In the genomic region with DNA sequence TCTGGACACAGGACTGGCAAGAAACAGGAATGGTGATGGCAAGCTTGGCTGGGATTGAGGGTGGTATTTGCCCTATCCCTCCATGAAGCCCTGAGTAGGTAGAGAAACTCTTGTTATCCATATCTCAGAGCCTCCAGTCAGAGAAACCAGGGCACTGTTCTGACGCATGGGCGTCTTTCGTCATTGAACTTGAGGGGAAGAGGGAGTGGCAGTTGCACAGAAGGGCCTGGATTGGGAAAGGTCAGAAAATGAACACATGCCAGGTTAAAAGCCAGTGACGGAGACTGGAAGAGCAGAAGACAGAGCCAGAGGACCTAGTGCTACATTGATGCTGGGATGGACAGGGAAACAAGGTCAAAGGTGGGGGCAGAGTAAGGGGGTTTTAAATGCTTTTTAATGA, we compare ENCODE assay signal across 26 cellular contexts.
DNase-seq lines count a peak whose midpoint lies in the region; ATAC-seq, FAIRE-seq and TF ChIP-seq lines count a peak whose summit lies in the region.
"Had no signal": no experiment of that assay in that cellular context is flagged by ENCODE, and none has a peak within 500 bp of the region (broad histone marks: within the 10 kb centered on the region; RNA-seq: fewer than 3 reads in every experiment).

No MANE protein-coding gene starts in this region.

- no peaks in the 10 kb centered on the region for H3K36me3 ChIP-seq in GM23338 (ENCODE audit: insufficient read depth)
- no peaks in the 10 kb centered on the region for H3K36me3 ChIP-seq in breast epithelium
- no peaks in the 10 kb centered on the region for H3K36me3 ChIP-seq in thyroid gland
- no peaks in the 10 kb centered on the region for H3K36me3 ChIP-seq in CD8-positive, alpha-beta T cell (ENCODE audit: insufficient read depth, low read length)
- no peaks in the 10 kb centered on the region for H3K36me3 ChIP-seq in small intestine (ENCODE audit: control insufficient read depth in 2 of 2, insufficient read depth in 2 of 2, low read length in 2 of 2)
- H3K36me3 ChIP-seq: HAP-1, SJCRH30 had no signal

- H3K36me3 Mint-ChIP-seq in GM23338 (ENCODE audit: low read depth) (no peaks in the 10 kb centered on the region), mesothelial cell of epicardium (no peaks in the 10 kb centered on the region)
- no peaks in the 10 kb centered on the region for H3K36me3 Mint-ChIP-seq in CD8-positive, alpha-beta T cell
- H3K36me3 Mint-ChIP-seq: CD8-positive, alpha-beta memory T cell had no signal

- no peaks in the 10 kb centered on the region for H3F3A ChIP-seq in GM23338 (replicated peaks; ENCODE audit: low read depth)

- WGBS in thyroid gland, 2 donors, result 73 to 93% methylated on average over 4 of the region's 4 CpGs
- WGBS in small intestine, 3 donors, result 86 to 95% (median 89%) methylated on average over 4 of the region's 4 CpGs

- TF ChIP-seq POLR2A in breast epithelium (IDR thresholded peaks at IDR 0.05) (no peak), thyroid gland (IDR thresholded peaks at IDR 0.05) (no peak)

- no peak overlapping the region for H3K4me2 ChIP-seq in GM23338

- H3K9me3 Mint-ChIP-seq in GM23338 (no peaks in the 10 kb centered on the region), mesothelial cell of epicardium (no peaks in the 10 kb centered on the region)
- no peaks in the 10 kb centered on the region for H3K9me3 Mint-ChIP-seq in CD8-positive, alpha-beta T cell

- peaks cover 5% of the 10 kb centered on the region for H3K4me1 Mint-ChIP-seq in GM23338
- H3K4me1 Mint-ChIP-seq in mesothelial cell of epicardium, result peaks cover 42% of the 10 kb centered on the region
- H3K4me1 Mint-ChIP-seq in CD8-positive, alpha-beta T cell (ENCODE audit: low read depth), result no peaks in the 10 kb centered on the region
- H3K4me1 Mint-ChIP-seq: CD8-positive, alpha-beta memory T cell had no signal

- no peaks in the 10 kb centered on the region for H4K20me1 ChIP-seq in GM23338 (replicated peaks; ENCODE audit: insufficient read depth)

- no peak for FAIRE-seq in small intestine (lab: Jason Lieb, UNC)
- FAIRE-seq: GM12891, HepG2, K562 had no signal

- intact Hi-C loops in breast epithelium (cut with DNase I; ENCODE audit: low total_unique reads) (no loop called here), thyroid gland (cut with DNase I) (loop anchor here (10.0 kb wide), 1 partner anchor 512 kb away; a partner anchor contains a TSS)
- intact Hi-C loops in CD8-positive, alpha-beta T cell (cut with DNase I, micrococcal nuclease), result no loop called here

- no peaks in the 10 kb centered on the region for H3K4me1 ChIP-seq in GM23338 (ENCODE audit: insufficient read depth)
- peaks cover 3 to 8% of the 10 kb centered on the region in 2 donors for H3K4me1 ChIP-seq in breast epithelium
- peaks cover 27 to 47% of the 10 kb centered on the region in 2 donors for H3K4me1 ChIP-seq in thyroid gland
- no peaks in the 10 kb centered on the region for H3K4me1 ChIP-seq in CD8-positive, alpha-beta T cell (ENCODE audit: insufficient read depth, low read length)
- H3K4me1 ChIP-seq in small intestine (ENCODE audit: control insufficient read depth in 2 of 2, insufficient read depth in 1 of 2, low read depth in 1 of 2, low read length in 1 of 2), result no peaks in the 10 kb centered on the region
- H3K4me1 ChIP-seq: HAP-1, SJCRH30 had no signal

- H3K27ac Mint-ChIP-seq in GM23338 (peak overlapping the region; percentile 45; the same call in 1 of the 2 replicates), mesothelial cell of epicardium (peak overlapping the region; percentile 17)
- H3K27ac Mint-ChIP-seq in CD8-positive, alpha-beta T cell, result no peak overlapping the region
- H3K27ac Mint-ChIP-seq: CD8-positive, alpha-beta memory T cell; HFFc6 had no signal

- no peak overlapping the region for H2AFZ ChIP-seq in GM23338

- TF ChIP-seq CTCF in GM23338 (conservative IDR thresholded peaks at IDR 0.05; ENCODE audit: low read depth in 2 of 2), result no peak
- no peak for TF ChIP-seq CTCF in breast epithelium (IDR thresholded peaks at IDR 0.05)
- TF ChIP-seq CTCF in mesothelial cell of epicardium (IDR thresholded peaks at IDR 0.05; ENCODE audit: unreplicated experiment), result no peak
- TF ChIP-seq CTCF in thyroid gland (IDR thresholded peaks at IDR 0.05), result no peak
- TF ChIP-seq CTCF in CD8-positive, alpha-beta T cell (IDR thresholded peaks at IDR 0.05), result no peak

- no peak for ATAC-seq in GM23338
- no peak for ATAC-seq in left lobe of liver
- ATAC-seq in CD8-positive, alpha-beta T cell, result no peak
- ATAC-seq: HepG2, K562 had no signal

- H3K27me3 Mint-ChIP-seq in GM23338 (ENCODE audit: insufficient read depth, low read depth, poor library complexity), result no peaks in the 10 kb centered on the region
- no peaks in the 10 kb centered on the region for H3K27me3 Mint-ChIP-seq in mesothelial cell of epicardium (ENCODE audit: low read depth)
- no peaks in the 10 kb centered on the region for H3K27me3 Mint-ChIP-seq in CD8-positive, alpha-beta T cell (ENCODE audit: low read depth)

- H3K27ac ChIP-seq in GM23338 (ENCODE audit: low read depth) (no peak overlapping the region), breast epithelium (peak overlapping the region; percentile 41 to 54), thyroid gland (peak overlapping the region; percentile 65 to 88 (median 73)), small intestine (ENCODE audit: low read depth in 1 of 2, low read length in 1 of 2) (no peak overlapping the region)
- H3K27ac ChIP-seq in CD8-positive, alpha-beta T cell (ENCODE audit: low read depth, low read length), result no peak overlapping the region
- H3K27ac ChIP-seq: SJCRH30 had no signal

- H3K27me3 ChIP-seq in GM23338 (ENCODE audit: insufficient read depth), result no peaks in the 10 kb centered on the region
- no peaks in the 10 kb centered on the region for H3K27me3 ChIP-seq in breast epithelium
- H3K27me3 ChIP-seq in thyroid gland, result no peaks in the 10 kb centered on the region
- no peaks in the 10 kb centered on the region for H3K27me3 ChIP-seq in CD8-positive, alpha-beta T cell (ENCODE audit: insufficient read depth, low read length)
- H3K27me3 ChIP-seq in small intestine (ENCODE audit: control insufficient read depth in 2 of 2, insufficient read depth in 2 of 2, low read length in 2 of 2), result no peaks in the 10 kb centered on the region
- H3K27me3 ChIP-seq: SJCRH30 had no signal

- POLR2A ChIA-PET in CD8-positive, alpha-beta T cell (lab: Charles Lee), result no interaction called here

- H3K9me3 ChIP-seq in breast epithelium (no peaks in the 10 kb centered on the region), thyroid gland (no peaks in the 10 kb centered on the region), small intestine (ENCODE audit: control insufficient read depth, low read depth) (no peaks in the 10 kb centered on the region)
- H3K9me3 ChIP-seq in CD8-positive, alpha-beta T cell (ENCODE audit: low read length), result no peaks in the 10 kb centered on the region
- H3K9me3 ChIP-seq: HAP-1, SJCRH30 had no signal

- CTCF ChIA-PET in CD8-positive, alpha-beta T cell (lab: Charles Lee), result no interaction called here

- no peak for DNase-seq in GM23338 (ENCODE audit: low spot score)
- no peak for DNase-seq in breast epithelium (ENCODE audit: low spot score in 2 of 2)
- no peak for DNase-seq in mesothelial cell of epicardium (ENCODE audit: low spot score in 2 of 2, unreplicated experiment in 2 of 2)
- peak in 1 of 2 donors; percentile 7 for DNase-seq in thyroid gland
- no peak for DNase-seq in activated CD4-positive, alpha-beta T cell treated with anti-CD3 and anti-CD28 coated beads for 4 hours
- no peak for DNase-seq in left lobe of liver (ENCODE audit: low spot score)
- no peak for DNase-seq in CD8-positive, alpha-beta T cell
- no peak for DNase-seq in small intestine
- DNase-seq: Calu3; CD8-positive, alpha-beta memory T cell; DMS79 treated with DMSO at 0.1 percent for 48 hours; GF-D8; GOT3; HFFc6; Kasumi-1; NCI-H1105 treated with DMSO at 0.1 percent for 48 hours; NCI-H146; NCI-H1930; NCI-H2107; NCI-H524; NCI-H774; SJCRH30 had no signal

- H3K4me3 ChIP-seq in GM23338 (no peak overlapping the region), breast epithelium (no peak overlapping the region), thyroid gland (replicated peaks in 1 of 3) (no peak overlapping the region), small intestine (ENCODE audit: low read depth in 1 of 2, low read length in 2 of 2) (no peak overlapping the region)
- H3K4me3 ChIP-seq in CD8-positive, alpha-beta T cell (ENCODE audit: low read depth, low read length), result no peak overlapping the region
- H3K4me3 ChIP-seq: HAP-1, K562, SJCRH30 had no signal

- H3K9me2 ChIP-seq in GM23338 (ENCODE audit: insufficient read depth), result no peaks in the 10 kb centered on the region

- H3K4me3 Mint-ChIP-seq in GM23338 (no peak overlapping the region), mesothelial cell of epicardium (no peak overlapping the region)
- H3K4me3 Mint-ChIP-seq in CD8-positive, alpha-beta T cell, result no peak overlapping the region
- H3K4me3 Mint-ChIP-seq: CD8-positive, alpha-beta memory T cell; HFFc6 had no signal

- no peaks in the 10 kb centered on the region for H3K79me2 ChIP-seq in GM23338 (replicated peaks; ENCODE audit: insufficient read depth)

TF ChIP-seq in GM23338, 12 proteins besides CTCF, POLR2A, EP300 and RAD21 (continues in another document):
- TF ChIP-seq NANOG (IDR thresholded peaks at IDR 0.05; ENCODE audit: borderline replicate concordance) (no peak), POLR2AphosphoS5 (IDR thresholded peaks at IDR 0.05; ENCODE audit: low read depth) (no peak), EZH2 (IDR thresholded peaks at IDR 0.05; ENCODE audit: low read depth, unreplicated experiment) (no peak)
- TF ChIP-seq, protein P1, sequence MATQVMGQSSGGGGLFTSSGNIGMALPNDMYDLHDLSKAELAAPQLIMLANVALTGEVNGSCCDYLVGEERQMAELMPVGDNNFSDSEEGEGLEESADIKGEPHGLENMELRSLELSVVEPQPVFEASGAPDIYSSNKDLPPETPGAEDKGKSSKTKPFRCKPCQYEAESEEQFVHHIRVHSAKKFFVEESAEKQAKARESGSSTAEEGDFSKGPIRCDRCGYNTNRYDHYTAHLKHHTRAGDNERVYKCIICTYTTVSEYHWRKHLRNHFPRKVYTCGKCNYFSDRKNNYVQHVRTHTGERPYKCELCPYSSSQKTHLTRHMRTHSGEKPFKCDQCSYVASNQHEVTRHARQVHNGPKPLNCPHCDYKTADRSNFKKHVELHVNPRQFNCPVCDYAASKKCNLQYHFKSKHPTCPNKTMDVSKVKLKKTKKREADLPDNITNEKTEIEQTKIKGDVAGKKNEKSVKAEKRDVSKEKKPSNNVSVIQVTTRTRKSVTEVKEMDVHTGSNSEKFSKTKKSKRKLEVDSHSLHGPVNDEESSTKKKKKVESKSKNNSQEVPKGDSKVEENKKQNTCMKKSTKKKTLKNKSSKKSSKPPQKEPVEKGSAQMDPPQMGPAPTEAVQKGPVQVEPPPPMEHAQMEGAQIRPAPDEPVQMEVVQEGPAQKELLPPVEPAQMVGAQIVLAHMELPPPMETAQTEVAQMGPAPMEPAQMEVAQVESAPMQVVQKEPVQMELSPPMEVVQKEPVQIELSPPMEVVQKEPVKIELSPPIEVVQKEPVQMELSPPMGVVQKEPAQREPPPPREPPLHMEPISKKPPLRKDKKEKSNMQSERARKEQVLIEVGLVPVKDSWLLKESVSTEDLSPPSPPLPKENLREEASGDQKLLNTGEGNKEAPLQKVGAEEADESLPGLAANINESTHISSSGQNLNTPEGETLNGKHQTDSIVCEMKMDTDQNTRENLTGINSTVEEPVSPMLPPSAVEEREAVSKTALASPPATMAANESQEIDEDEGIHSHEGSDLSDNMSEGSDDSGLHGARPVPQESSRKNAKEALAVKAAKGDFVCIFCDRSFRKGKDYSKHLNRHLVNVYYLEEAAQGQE (IDR thresholded peaks at IDR 0.05; ENCODE audit: unreplicated experiment), result no peak

Comparison
In these comparisons a context has a peak if more than half of its experiments do, and no peak if none do; other contexts are left out.
1. H3K27ac ChIP-seq: peak in breast epithelium (2 of 2) and thyroid gland (3 of 3); none in GM23338 (single experiment), CD8-positive, alpha-beta T cell (single experiment) and small intestine (0 of 2).